In genomic region chr13:81320516-81320915, GRCh38 we compare ENCODE assay signal across 28 cellular contexts.
"Had no signal": no experiment of that assay in that cellular context is flagged by ENCODE, and none has a peak within 500 bp of the region (broad histone marks: within the 10 kb centered on the region; RNA-seq: fewer than 3 reads in every experiment).

No MANE protein-coding gene starts in this region.

- H3K27ac ChIP-seq: ascending aorta, breast epithelium, cardiac muscle cell, colonic mucosa, epithelial cell of prostate, esophagus squamous epithelium, gastroesophageal sphincter, heart right ventricle had no signal

- H3K4me3 ChIP-seq: ascending aorta, breast epithelium, cardiac muscle cell, colonic mucosa, esophagus squamous epithelium, gastroesophageal sphincter, heart right ventricle had no signal

- H3K4me1 ChIP-seq: ascending aorta, breast epithelium, colonic mucosa, esophagus squamous epithelium, gastroesophageal sphincter, heart right ventricle had no signal

- H3K9me3 ChIP-seq: ascending aorta, breast epithelium, colonic mucosa, esophagus squamous epithelium, gastroesophageal sphincter had no signal

- H3K27me3 ChIP-seq: ascending aorta, breast epithelium, cardiac muscle cell, colonic mucosa, esophagus squamous epithelium, gastroesophageal sphincter, heart right ventricle had no signal

- ATAC-seq: activated CD4-positive, alpha-beta T cell treated with anti-CD3 and anti-CD28 coated beads for 36 hours; activated naive CD4-positive, alpha-beta T cell treated with anti-CD3 and anti-CD28 coated beads, Interleukin-2, amount 50 U/mL, for 72 hours; activated T-cell treated with anti-CD3 and anti-CD28 coated beads, Interleukin-2, amount 50 U/mL, for 72 hours; gastroesophageal sphincter; heart right ventricle had no signal

- H3K36me3 ChIP-seq: ascending aorta, breast epithelium, cardiac muscle cell, colonic mucosa, esophagus squamous epithelium, gastroesophageal sphincter, heart right ventricle had no signal

- DNase-seq: activated CD4-positive, alpha-beta memory T cell treated with anti-CD3 and anti-CD28 coated beads, Interleukin-2, amount 10 ng/mL, durations not matched to agents 7 days and 5 days; activated CD4-positive, alpha-beta T cell treated with anti-CD3 and anti-CD28 coated beads for 36 hours; activated CD4-positive, alpha-beta T cell treated with anti-CD3 and anti-CD28 coated beads, Interleukin-2, amount 10 ng/mL, durations not matched to agents 7 days and 5 days; activated CD4-positive, alpha-beta T cell treated with anti-CD3 and anti-CD28 coated beads, Interleukin-2, amount 50 U/mL, for 4 hours; activated CD4-positive, CD25-positive, alpha-beta regulatory T cell; activated CD4-positive, CD25-positive, alpha-beta regulatory T cell treated with anti-CD3 and anti-CD28 coated beads, Interleukin-2, amount 50 U/mL, for 72 hours; activated CD8-positive, alpha-beta memory T cell treated with anti-CD3 and anti-CD28 coated beads, Interleukin-2, amount 50 U/mL, for 48 hours; activated gamma-delta T cell; activated naive CD4-positive, alpha-beta T cell; activated naive CD4-positive, alpha-beta T cell treated with anti-CD3 and anti-CD28 coated beads, Interleukin-2, amount 10 ng/mL, durations not matched to agents 7 days and 5 days; activated naive CD8-positive, alpha-beta T cell treated with anti-CD3 and anti-CD28 coated beads, Interleukin-2, amount 10 ng/mL, durations not matched to agents 7 days and 5 days; activated T-cell treated with anti-CD3 and anti-CD28 coated beads for 4 hours; activated T-cell treated with anti-CD3 and anti-CD28 coated beads, Interleukin-2, amount 50 U/mL, for 24 hours; activated T-cell treated with anti-CD3 and anti-CD28 coated beads, Interleukin-2, amount 50 U/mL, for 72 hours; central memory CD4-positive, alpha-beta T cell; cerebellar nuclear complex; colonic mucosa; effector CD8-positive, alpha-beta T cell; esophagus squamous epithelium; foreskin melanocyte; heart right ventricle; T-helper 2 cell had no signal
